Comparison of ENCODE assay signal across 1 cellular context in the genomic region with DNA sequence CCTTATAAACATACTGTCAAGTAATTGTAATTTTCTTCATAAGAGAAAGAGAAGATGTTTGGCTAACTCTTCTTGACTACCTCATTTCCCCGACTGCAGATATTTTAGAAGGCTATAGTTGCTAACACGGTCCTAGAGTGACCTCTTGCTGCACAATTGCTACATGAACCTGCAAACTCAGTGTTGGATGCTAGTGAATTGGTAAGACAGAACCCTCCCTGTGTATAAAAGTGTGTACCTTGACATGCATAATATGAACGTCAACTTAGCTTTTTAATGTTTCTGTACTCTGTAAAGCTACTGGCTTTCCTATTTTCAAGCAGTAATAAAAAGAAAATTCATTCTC.
TF ChIP-seq lines count a peak whose summit lies in the region.

No MANE protein-coding gene starts in this region.

TF ChIP-seq in HepG2, 621 proteins besides CTCF, POLR2A, EP300 and RAD21 (continued from another document):
- no peak for TF ChIP-seq ARNT2 (CRISPR knock-in tag; IDR thresholded peaks at IDR 0.05; ENCODE audit: low read depth)
- TF ChIP-seq FOXP1 (IDR thresholded peaks at IDR 0.05): no peak
- no peak for TF ChIP-seq FOXP1 (CRISPR knock-in tag; IDR thresholded peaks at IDR 0.05)
- TF ChIP-seq MBNL3 (CRISPR knock-in tag; conservative IDR thresholded peaks at IDR 0.05): no peak
- TF ChIP-seq ZC3H4 (CRISPR knock-in tag; IDR thresholded peaks at IDR 0.05; ENCODE audit: borderline replicate concordance): no peak
- no peak for TF ChIP-seq ZFP62 (CRISPR knock-in tag; IDR thresholded peaks at IDR 0.05)
- no peak for TF ChIP-seq ZBTB7A (CRISPR knock-in tag; IDR thresholded peaks at IDR 0.05)
- TF ChIP-seq, protein P1, sequence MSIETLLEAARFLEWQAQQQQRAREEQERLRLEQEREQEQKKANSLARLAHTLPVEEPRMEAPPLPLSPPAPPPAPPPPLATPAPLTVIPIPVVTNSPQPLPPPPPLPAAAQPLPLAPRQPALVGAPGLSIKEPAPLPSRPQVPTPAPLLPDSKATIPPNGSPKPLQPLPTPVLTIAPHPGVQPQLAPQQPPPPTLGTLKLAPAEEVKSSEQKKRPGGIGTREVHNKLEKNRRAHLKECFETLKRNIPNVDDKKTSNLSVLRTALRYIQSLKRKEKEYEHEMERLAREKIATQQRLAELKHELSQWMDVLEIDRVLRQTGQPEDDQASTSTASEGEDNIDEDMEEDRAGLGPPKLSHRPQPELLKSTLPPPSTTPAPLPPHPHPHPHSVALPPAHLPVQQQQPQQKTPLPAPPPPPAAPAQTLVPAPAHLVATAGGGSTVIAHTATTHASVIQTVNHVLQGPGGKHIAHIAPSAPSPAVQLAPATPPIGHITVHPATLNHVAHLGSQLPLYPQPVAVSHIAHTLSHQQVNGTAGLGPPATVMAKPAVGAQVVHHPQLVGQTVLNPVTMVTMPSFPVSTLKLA (IDR thresholded peaks at IDR 0.05): no peak
- no peak for TF ChIP-seq MED13 (CRISPR knock-in tag; IDR thresholded peaks at IDR 0.05)
- TF ChIP-seq, protein P2, sequence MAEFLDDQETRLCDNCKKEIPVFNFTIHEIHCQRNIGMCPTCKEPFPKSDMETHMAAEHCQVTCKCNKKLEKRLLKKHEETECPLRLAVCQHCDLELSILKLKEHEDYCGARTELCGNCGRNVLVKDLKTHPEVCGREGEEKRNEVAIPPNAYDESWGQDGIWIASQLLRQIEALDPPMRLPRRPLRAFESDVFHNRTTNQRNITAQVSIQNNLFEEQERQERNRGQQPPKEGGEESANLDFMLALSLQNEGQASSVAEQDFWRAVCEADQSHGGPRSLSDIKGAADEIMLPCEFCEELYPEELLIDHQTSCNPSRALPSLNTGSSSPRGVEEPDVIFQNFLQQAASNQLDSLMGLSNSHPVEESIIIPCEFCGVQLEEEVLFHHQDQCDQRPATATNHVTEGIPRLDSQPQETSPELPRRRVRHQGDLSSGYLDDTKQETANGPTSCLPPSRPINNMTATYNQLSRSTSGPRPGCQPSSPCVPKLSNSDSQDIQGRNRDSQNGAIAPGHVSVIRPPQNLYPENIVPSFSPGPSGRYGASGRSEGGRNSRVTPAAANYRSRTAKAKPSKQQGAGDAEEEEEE (CRISPR knock-in tag; IDR thresholded peaks at IDR 0.05; ENCODE audit: borderline replicate concordance): no peak
- TF ChIP-seq, protein P3, sequence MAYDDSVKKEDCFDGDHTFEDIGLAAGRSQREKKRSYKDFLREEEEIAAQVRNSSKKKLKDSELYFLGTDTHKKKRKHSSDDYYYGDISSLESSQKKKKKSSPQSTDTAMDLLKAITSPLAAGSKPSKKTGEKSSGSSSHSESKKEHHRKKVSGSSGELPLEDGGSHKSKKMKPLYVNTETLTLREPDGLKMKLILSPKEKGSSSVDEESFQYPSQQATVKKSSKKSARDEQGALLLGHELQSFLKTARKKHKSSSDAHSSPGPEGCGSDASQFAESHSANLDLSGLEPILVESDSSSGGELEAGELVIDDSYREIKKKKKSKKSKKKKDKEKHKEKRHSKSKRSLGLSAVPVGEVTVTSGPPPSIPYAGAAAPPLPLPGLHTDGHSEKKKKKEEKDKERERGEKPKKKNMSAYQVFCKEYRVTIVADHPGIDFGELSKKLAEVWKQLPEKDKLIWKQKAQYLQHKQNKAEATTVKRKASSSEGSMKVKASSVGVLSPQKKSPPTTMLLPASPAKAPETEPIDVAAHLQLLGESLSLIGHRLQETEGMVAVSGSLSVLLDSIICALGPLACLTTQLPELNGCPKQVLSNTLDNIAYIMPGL (CRISPR knock-in tag; IDR thresholded peaks at IDR 0.05; ENCODE audit: borderline replicate concordance in 1 of 2, low read depth in 1 of 2): no peak
- no peak for TF ChIP-seq ZNF329 (CRISPR knock-in tag; IDR thresholded peaks at IDR 0.05; ENCODE audit: low read depth)
- TF ChIP-seq ZNF619 (CRISPR knock-in tag; IDR thresholded peaks at IDR 0.05): no peak
TF ChIP-seq in HepG2: peak in this region for 0.
